Comparison of ENCODE assay signal across 22 cellular contexts in genomic region chr12:116727902-116728301, GRCh38. TPM values are rescaled to one million over a fixed set of nuclear protein-coding genes. Genes with fewer than 3 reads are reported as not detected.
DNase-seq lines count a peak whose midpoint lies in the region; ATAC-seq and TF ChIP-seq lines count a peak whose summit lies in the region.
"Had no signal": no experiment of that assay in that cellular context is flagged by ENCODE, and none has a peak within 500 bp of the region (broad histone marks: within the 10 kb centered on the region; RNA-seq: fewer than 3 reads in every experiment).

No MANE protein-coding gene starts in this region.

- H3K4me3 ChIP-seq in lower lobe of right lung = no peak overlapping the region
- H3K4me3 ChIP-seq in esophagus squamous epithelium = no peak overlapping the region
- H3K4me3 ChIP-seq: BLaER1 treated with 17β-estradiol and CSF1 and Interleukin-3, amounts not matched to agents 10 nM and 100 nM; SJSA1 had no signal

- H3K27me3 Mint-ChIP-seq in activated T-cell treated with anti-CD3 and anti-CD28 coated beads, Interleukin-2, amount 50 U/mL, for 72 hours (ENCODE audit: low read depth) = no peaks in the 10 kb centered on the region
- H3K27me3 Mint-ChIP-seq in activated T-cell treated with anti-CD3 and anti-CD28 coated beads, Interleukin-2, amount 50 U/mL, for 4 hours (ENCODE audit: low read depth) = no peaks in the 10 kb centered on the region
- H3K27me3 Mint-ChIP-seq: CD4-positive, alpha-beta memory T cell had no signal

- WGBS in esophagus squamous epithelium, 2 donors = 69 to 76% methylated on average over 7 of the region's 7 CpGs

- H3K36me3 ChIP-seq in lower lobe of right lung (peaks cover 5% of the 10 kb centered on the region), esophagus squamous epithelium (peaks cover 0 to 9% (median 0%) of the 10 kb centered on the region in 3 donors)

- no peak overlapping the region for H3K4me3 Mint-ChIP-seq in activated T-cell treated with anti-CD3 and anti-CD28 coated beads, Interleukin-2, amount 50 U/mL, for 72 hours
- H3K4me3 Mint-ChIP-seq in activated T-cell treated with anti-CD3 and anti-CD28 coated beads, Interleukin-2, amount 50 U/mL, for 4 hours = no peak overlapping the region
- H3K4me3 Mint-ChIP-seq in stimulated activated effector memory CD8-positive, alpha-beta T cell treated with anti-CD3 and anti-CD28 coated beads, Interleukin-12 subunit alpha, Interleukin-12 subunit beta, amount 100 ng/mL, for 72 hours = no peak overlapping the region
- H3K4me3 Mint-ChIP-seq: CD4-positive, alpha-beta memory T cell had no signal

- H3K4me1 Mint-ChIP-seq in activated T-cell treated with anti-CD3 and anti-CD28 coated beads, Interleukin-2, amount 50 U/mL, for 72 hours (ENCODE audit: low read depth) = peaks cover 8% of the 10 kb centered on the region
- H3K4me1 Mint-ChIP-seq in activated T-cell treated with anti-CD3 and anti-CD28 coated beads, Interleukin-2, amount 50 U/mL, for 4 hours (ENCODE audit: low read depth) = peaks cover 31% of the 10 kb centered on the region
- H3K4me1 Mint-ChIP-seq in stimulated activated effector memory CD8-positive, alpha-beta T cell treated with anti-CD3 and anti-CD28 coated beads, Interleukin-12 subunit alpha, Interleukin-12 subunit beta, amount 100 ng/mL, for 72 hours = peaks cover 21% of the 10 kb centered on the region

- peak overlapping the region; percentile 55 for H3K27ac Mint-ChIP-seq in activated T-cell treated with anti-CD3 and anti-CD28 coated beads, Interleukin-2, amount 50 U/mL, for 72 hours
- peak overlapping the region; percentile 77 for H3K27ac Mint-ChIP-seq in stimulated activated effector memory CD8-positive, alpha-beta T cell treated with anti-CD3 and anti-CD28 coated beads, Interleukin-12 subunit alpha, Interleukin-12 subunit beta, amount 100 ng/mL, for 72 hours

- no peaks in the 10 kb centered on the region for H3K27me3 ChIP-seq in lower lobe of right lung (ENCODE audit: low read depth)
- H3K27me3 ChIP-seq in esophagus squamous epithelium = no peaks in the 10 kb centered on the region
- H3K27me3 ChIP-seq: BLaER1 treated with 17β-estradiol and CSF1 and Interleukin-3, amounts not matched to agents 10 nM and 100 nM; SJSA1 had no signal

- intact Hi-C loops in lower lobe of right lung (cut with DNase I) (no loop called here), esophagus squamous epithelium (cut with DNase I) (no loop called here)

- H3K27ac ChIP-seq in lower lobe of right lung = peak overlapping the region; percentile 44
- no peak overlapping the region for H3K27ac ChIP-seq in esophagus squamous epithelium
- H3K27ac ChIP-seq: 22Rv1; BLaER1 treated with 17β-estradiol and CSF1 and Interleukin-3, amounts not matched to agents 10 nM and 100 nM; KMS-11; SJSA1 had no signal

- TF ChIP-seq POLR2A in esophagus squamous epithelium (IDR thresholded peaks at IDR 0.05) = no peak

- TF ChIP-seq CTCF in lower lobe of right lung (IDR thresholded peaks at IDR 0.05) (no peak), esophagus squamous epithelium (IDR thresholded peaks at IDR 0.05) (no peak)

- peaks cover 34% of the 10 kb centered on the region for H3K4me1 ChIP-seq in lower lobe of right lung
- H3K4me1 ChIP-seq in esophagus squamous epithelium = peaks cover 0 to 14% (median 0%) of the 10 kb centered on the region in 3 donors
- H3K4me1 ChIP-seq: SJSA1 had no signal

- ATAC-seq in activated T-cell treated with anti-CD3 and anti-CD28 coated beads, Interleukin-2, amount 50 U/mL, for 72 hours (replicated peaks in 1 of 2) = no peak
- ATAC-seq in activated T-cell treated with anti-CD3 and anti-CD28 coated beads, Interleukin-2, amount 50 U/mL, for 4 hours = no peak
- ATAC-seq in lower lobe of right lung = peak; percentile 83 to 84
- no peak for ATAC-seq in stimulated activated effector memory CD8-positive, alpha-beta T cell treated with anti-CD3 and anti-CD28 coated beads, Interleukin-12 subunit alpha, Interleukin-12 subunit beta, amount 100 ng/mL, for 72 hours
- no peak for ATAC-seq in GM21447 (IDR thresholded peaks at IDR 0.05; ENCODE audit: unreplicated experiment)
- ATAC-seq: HCT116, Right ventricle myocardium inferior had no signal

- H3K9me3 Mint-ChIP-seq in activated T-cell treated with anti-CD3 and anti-CD28 coated beads, Interleukin-2, amount 50 U/mL, for 72 hours = no peaks in the 10 kb centered on the region
- no peaks in the 10 kb centered on the region for H3K9me3 Mint-ChIP-seq in activated T-cell treated with anti-CD3 and anti-CD28 coated beads, Interleukin-2, amount 50 U/mL, for 4 hours
- H3K9me3 Mint-ChIP-seq in stimulated activated effector memory CD8-positive, alpha-beta T cell treated with anti-CD3 and anti-CD28 coated beads, Interleukin-12 subunit alpha, Interleukin-12 subunit beta, amount 100 ng/mL, for 72 hours = no peaks in the 10 kb centered on the region
- H3K9me3 Mint-ChIP-seq: CD4-positive, alpha-beta memory T cell had no signal

- peaks cover 0 to 1% of the 10 kb centered on the region in 2 donors for H3K36me3 Mint-ChIP-seq in activated T-cell treated with anti-CD3 and anti-CD28 coated beads, Interleukin-2, amount 50 U/mL, for 72 hours (ENCODE audit: insufficient read depth in 2 of 2)
- peaks cover 5% of the 10 kb centered on the region for H3K36me3 Mint-ChIP-seq in activated T-cell treated with anti-CD3 and anti-CD28 coated beads, Interleukin-2, amount 50 U/mL, for 4 hours (ENCODE audit: insufficient read depth)
- H3K36me3 Mint-ChIP-seq in stimulated activated effector memory CD8-positive, alpha-beta T cell treated with anti-CD3 and anti-CD28 coated beads, Interleukin-12 subunit alpha, Interleukin-12 subunit beta, amount 100 ng/mL, for 72 hours = peaks cover 42% of the 10 kb centered on the region

- no peak for DNase-seq in activated T-cell treated with anti-CD3 and anti-CD28 coated beads, Interleukin-2, amount 50 U/mL, for 72 hours
- no peak for DNase-seq in activated T-cell treated with anti-CD3 and anti-CD28 coated beads, Interleukin-2, amount 50 U/mL, for 4 hours
- DNase-seq in lower lobe of right lung (no peak), hippocampal formation (lab: John Stamatoyannopoulos, UW) (no peak), NCI-H146 treated with DMSO at 0.1 percent for 48 hours (lab: John Stamatoyannopoulos, UW; ENCODE audit: unreplicated experiment) (no peak), esophagus squamous epithelium (lab: John Stamatoyannopoulos, UW) (no peak)
- no peak for DNase-seq in stimulated activated effector memory CD8-positive, alpha-beta T cell treated with anti-CD3 and anti-CD28 coated beads, Interleukin-12 subunit alpha, Interleukin-12 subunit beta, amount 100 ng/mL, for 72 hours (ENCODE audit: low spot score in 2 of 2)
- DNase-seq: Caco-2; CD4-positive, alpha-beta memory T cell; DMS 273 treated with DMSO at 0.1 percent for 48 hours; NCI-H1105 treated with DMSO at 0.1 percent for 48 hours; NCI-H1694; NCI-H2081 treated with DMSO at 0.1 percent for 48 hours; NCI-H446 treated with DMSO at 0.1 percent for 48 hours; NCI-H526 treated with DMSO at 0.1 percent for 48 hours had no signal

- H3K9me3 ChIP-seq in lower lobe of right lung (no peaks in the 10 kb centered on the region), esophagus squamous epithelium (no peaks in the 10 kb centered on the region)
- H3K9me3 ChIP-seq: BLaER1 treated with 17β-estradiol and CSF1 and Interleukin-3, amounts not matched to agents 10 nM and 100 nM; Caco-2; SJSA1 had no signal

RNA-seq across cellular contexts. Expression of gene SPRING1, which starts 10.0 kb away (rescaled TPM):
- 10 to 100 TPM; 24.1 to 27.4 TPM for total RNA-seq in activated T-cell treated with anti-CD3 and anti-CD28 coated beads, Interleukin-2, amount 50 U/mL, for 72 hours
- 10 to 100 TPM; 44.0 to 45.0 (median 44.3) TPM for total RNA-seq in activated T-cell treated with anti-CD3 and anti-CD28 coated beads, Interleukin-2, amount 50 U/mL, for 4 hours
- 84.3 TPM for total RNA-seq in lower lobe of right lung
- total RNA-seq in esophagus squamous epithelium = 10 to 100 TPM; 14.6 to 25.5 (median 19.1) TPM

RNA-seq across cellular contexts. Expression of gene RNFT2, which starts 10.2 kb away (rescaled TPM):
- 10 to 100 TPM; 10.4 to 11.5 TPM for total RNA-seq in activated T-cell treated with anti-CD3 and anti-CD28 coated beads, Interleukin-2, amount 50 U/mL, for 72 hours
- total RNA-seq in activated T-cell treated with anti-CD3 and anti-CD28 coated beads, Interleukin-2, amount 50 U/mL, for 4 hours = 10 to 100 TPM in 1 of 3 donors, 1 to 10 TPM in 2; 7.4 to 10.5 (median 8.3) TPM
- 3.3 TPM for total RNA-seq in lower lobe of right lung
- under 1 TPM in 2 of 4 donors, not detected in 2; 0.26 to 0.38 TPM for total RNA-seq in esophagus squamous epithelium

Comparison
In these comparisons a context has a peak if more than half of its experiments do, and no peak if none do; other contexts are left out.
1. ATAC-seq: peak in lower lobe of right lung (2 of 2); none in activated T-cell treated with anti-CD3 and anti-CD28 coated beads, Interleukin-2, amount 50 U/mL, for 72 hours (0 of 2), activated T-cell treated with anti-CD3 and anti-CD28 coated beads, Interleukin-2, amount 50 U/mL, for 4 hours (0 of 2), stimulated activated effector memory CD8-positive, alpha-beta T cell treated with anti-CD3 and anti-CD28 coated beads, Interleukin-12 subunit alpha, Interleukin-12 subunit beta, amount 100 ng/mL, for 72 hours (single experiment) and GM21447 (single experiment).